In the genomic region with DNA sequence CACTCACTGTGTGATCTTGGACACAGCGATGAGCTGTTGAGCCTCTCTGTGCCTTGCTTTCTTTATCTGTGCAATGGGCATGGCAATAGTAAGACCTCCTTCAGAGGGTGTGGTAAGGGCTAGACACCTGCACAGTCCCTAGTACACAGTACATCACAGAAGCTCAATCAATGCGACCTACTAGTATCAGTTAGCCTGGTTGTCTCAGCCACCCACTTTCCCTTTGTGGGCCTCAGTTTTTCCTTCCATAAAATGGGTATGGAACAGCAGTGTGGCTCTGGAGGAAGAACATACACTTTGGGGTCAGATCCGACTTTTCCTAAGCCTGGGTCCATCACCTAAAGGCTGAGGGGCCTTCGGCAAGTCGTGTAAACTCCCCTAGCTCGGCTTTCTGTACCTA, we compare ENCODE assay signal across 3 cellular contexts.
TF ChIP-seq lines count a peak whose summit lies in the region.

No MANE protein-coding gene starts in this region.

TF ChIP-seq in A549, 52 proteins besides CTCF, POLR2A, EP300 and RAD21:
- peak; percentile 57; the same call in 1 of the 2 replicates for TF ChIP-seq KDM1A (IDR thresholded peaks at IDR 0.05; ENCODE audit: low read depth)
- no peak for TF ChIP-seq CBX8 (IDR thresholded peaks at IDR 0.05)

TF ChIP-seq in GM23338, 12 proteins besides CTCF, POLR2A, EP300 and RAD21 (continues in another document):
- TF ChIP-seq POLR2AphosphoS5 (IDR thresholded peaks at IDR 0.05; ENCODE audit: low read depth) (no peak), STAT1 (IDR thresholded peaks at IDR 0.05; ENCODE audit: unreplicated experiment) (no peak), NANOG (IDR thresholded peaks at IDR 0.05; ENCODE audit: borderline replicate concordance) (no peak), ZNF114 (CRISPR knock-in tag; IDR thresholded peaks at IDR 0.05) (no peak), JUNB (IDR thresholded peaks at IDR 0.05; ENCODE audit: unreplicated experiment) (no peak), EZH2phosphoT487 (IDR thresholded peaks at IDR 0.05; ENCODE audit: unreplicated experiment) (no peak)
- TF ChIP-seq, protein P1, sequence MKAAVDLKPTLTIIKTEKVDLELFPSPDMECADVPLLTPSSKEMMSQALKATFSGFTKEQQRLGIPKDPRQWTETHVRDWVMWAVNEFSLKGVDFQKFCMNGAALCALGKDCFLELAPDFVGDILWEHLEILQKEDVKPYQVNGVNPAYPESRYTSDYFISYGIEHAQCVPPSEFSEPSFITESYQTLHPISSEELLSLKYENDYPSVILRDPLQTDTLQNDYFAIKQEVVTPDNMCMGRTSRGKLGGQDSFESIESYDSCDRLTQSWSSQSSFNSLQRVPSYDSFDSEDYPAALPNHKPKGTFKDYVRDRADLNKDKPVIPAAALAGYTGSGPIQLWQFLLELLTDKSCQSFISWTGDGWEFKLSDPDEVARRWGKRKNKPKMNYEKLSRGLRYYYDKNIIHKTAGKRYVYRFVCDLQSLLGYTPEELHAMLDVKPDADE (IDR thresholded peaks at IDR 0.05): no peak
- TF ChIP-seq, protein P2, sequence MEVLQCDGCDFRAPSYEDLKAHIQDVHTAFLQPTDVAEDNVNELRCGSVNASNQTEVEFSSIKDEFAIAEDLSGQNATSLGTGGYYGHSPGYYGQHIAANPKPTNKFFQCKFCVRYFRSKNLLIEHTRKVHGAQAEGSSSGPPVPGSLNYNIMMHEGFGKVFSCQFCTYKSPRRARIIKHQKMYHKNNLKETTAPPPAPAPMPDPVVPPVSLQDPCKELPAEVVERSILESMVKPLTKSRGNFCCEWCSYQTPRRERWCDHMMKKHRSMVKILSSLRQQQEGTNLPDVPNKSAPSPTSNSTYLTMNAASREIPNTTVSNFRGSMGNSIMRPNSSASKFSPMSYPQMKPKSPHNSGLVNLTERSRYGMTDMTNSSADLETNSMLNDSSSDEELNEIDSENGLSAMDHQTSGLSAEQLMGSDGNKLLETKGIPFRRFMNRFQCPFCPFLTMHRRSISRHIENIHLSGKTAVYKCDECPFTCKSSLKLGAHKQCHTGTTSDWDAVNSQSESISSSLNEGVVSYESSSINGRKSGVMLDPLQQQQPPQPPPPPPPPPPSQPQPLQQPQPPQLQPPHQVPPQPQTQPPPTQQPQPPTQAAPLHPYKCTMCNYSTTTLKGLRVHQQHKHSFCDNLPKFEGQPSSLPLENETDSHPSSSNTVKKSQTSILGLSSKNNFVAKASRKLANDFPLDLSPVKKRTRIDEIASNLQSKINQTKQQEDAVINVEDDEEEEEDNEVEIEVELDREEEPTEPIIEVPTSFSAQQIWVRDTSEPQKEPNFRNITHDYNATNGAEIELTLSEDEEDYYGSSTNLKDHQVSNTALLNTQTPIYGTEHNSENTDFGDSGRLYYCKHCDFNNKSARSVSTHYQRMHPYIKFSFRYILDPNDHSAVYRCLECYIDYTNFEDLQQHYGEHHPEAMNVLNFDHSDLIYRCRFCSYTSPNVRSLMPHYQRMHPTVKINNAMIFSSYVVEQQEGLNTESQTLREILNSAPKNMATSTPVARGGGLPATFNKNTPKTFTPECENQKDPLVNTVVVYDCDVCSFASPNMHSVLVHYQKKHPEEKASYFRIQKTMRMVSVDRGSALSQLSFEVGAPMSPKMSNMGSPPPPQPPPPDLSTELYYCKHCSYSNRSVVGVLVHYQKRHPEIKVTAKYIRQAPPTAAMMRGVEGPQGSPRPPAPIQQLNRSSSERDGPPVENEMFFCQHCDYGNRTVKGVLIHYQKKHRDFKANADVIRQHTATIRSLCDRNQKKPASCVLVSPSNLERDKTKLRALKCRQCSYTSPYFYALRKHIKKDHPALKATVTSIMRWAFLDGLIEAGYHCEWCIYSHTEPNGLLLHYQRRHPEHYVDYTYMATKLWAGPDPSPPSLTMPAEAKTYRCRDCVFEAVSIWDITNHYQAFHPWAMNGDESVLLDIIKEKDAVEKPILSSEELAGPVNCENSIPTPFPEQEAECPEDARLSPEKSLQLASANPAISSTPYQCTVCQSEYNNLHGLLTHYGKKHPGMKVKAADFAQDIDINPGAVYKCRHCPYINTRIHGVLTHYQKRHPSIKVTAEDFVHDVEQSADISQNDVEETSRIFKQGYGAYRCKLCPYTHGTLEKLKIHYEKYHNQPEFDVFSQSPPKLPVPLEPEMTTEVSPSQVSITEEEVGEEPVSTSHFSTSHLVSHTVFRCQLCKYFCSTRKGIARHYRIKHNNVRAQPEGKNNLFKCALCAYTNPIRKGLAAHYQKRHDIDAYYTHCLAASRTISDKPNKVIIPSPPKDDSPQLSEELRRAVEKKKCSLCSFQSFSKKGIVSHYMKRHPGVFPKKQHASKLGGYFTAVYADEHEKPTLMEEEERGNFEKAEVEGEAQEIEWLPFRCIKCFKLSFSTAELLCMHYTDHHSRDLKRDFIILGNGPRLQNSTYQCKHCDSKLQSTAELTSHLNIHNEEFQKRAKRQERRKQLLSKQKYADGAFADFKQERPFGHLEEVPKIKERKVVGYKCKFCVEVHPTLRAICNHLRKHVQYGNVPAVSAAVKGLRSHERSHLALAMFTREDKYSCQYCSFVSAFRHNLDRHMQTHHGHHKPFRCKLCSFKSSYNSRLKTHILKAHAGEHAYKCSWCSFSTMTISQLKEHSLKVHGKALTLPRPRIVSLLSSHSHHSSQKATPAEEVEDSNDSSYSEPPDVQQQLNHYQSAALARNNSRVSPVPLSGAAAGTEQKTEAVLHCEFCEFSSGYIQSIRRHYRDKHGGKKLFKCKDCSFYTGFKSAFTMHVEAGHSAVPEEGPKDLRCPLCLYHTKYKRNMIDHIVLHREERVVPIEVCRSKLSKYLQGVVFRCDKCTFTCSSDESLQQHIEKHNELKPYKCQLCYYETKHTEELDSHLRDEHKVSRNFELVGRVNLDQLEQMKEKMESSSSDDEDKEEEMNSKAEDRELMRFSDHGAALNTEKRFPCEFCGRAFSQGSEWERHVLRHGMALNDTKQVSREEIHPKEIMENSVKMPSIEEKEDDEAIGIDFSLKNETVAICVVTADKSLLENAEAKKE (CRISPR knock-in tag; IDR thresholded peaks at IDR 0.05): no peak
- TF ChIP-seq, protein P3, sequence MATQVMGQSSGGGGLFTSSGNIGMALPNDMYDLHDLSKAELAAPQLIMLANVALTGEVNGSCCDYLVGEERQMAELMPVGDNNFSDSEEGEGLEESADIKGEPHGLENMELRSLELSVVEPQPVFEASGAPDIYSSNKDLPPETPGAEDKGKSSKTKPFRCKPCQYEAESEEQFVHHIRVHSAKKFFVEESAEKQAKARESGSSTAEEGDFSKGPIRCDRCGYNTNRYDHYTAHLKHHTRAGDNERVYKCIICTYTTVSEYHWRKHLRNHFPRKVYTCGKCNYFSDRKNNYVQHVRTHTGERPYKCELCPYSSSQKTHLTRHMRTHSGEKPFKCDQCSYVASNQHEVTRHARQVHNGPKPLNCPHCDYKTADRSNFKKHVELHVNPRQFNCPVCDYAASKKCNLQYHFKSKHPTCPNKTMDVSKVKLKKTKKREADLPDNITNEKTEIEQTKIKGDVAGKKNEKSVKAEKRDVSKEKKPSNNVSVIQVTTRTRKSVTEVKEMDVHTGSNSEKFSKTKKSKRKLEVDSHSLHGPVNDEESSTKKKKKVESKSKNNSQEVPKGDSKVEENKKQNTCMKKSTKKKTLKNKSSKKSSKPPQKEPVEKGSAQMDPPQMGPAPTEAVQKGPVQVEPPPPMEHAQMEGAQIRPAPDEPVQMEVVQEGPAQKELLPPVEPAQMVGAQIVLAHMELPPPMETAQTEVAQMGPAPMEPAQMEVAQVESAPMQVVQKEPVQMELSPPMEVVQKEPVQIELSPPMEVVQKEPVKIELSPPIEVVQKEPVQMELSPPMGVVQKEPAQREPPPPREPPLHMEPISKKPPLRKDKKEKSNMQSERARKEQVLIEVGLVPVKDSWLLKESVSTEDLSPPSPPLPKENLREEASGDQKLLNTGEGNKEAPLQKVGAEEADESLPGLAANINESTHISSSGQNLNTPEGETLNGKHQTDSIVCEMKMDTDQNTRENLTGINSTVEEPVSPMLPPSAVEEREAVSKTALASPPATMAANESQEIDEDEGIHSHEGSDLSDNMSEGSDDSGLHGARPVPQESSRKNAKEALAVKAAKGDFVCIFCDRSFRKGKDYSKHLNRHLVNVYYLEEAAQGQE (IDR thresholded peaks at IDR 0.05; ENCODE audit: unreplicated experiment): no peak

TF ChIP-seq in K562, 482 proteins besides CTCF, POLR2A, EP300 and RAD21:
- peak; percentile 86 for TF ChIP-seq SMARCA5 (IDR thresholded peaks at IDR 0.05)
- TF ChIP-seq HDAC2 (IDR thresholded peaks at IDR 0.05): peak; percentile 74; the same call in 1 of the 2 replicates
- TF ChIP-seq XRCC5 (IDR thresholded peaks at IDR 0.05; ENCODE audit: low read depth, low read length): no peak
- TF ChIP-seq ZNF175 (CRISPR knock-in tag; IDR thresholded peaks at IDR 0.05; ENCODE audit: low read depth): no peak
- TF ChIP-seq KDM1A (IDR thresholded peaks at IDR 0.05): peak; percentile 79 to 83
- TF ChIP-seq ADNP (tag; IDR thresholded peaks at IDR 0.05): peak; percentile 85
- TF ChIP-seq, protein P4, sequence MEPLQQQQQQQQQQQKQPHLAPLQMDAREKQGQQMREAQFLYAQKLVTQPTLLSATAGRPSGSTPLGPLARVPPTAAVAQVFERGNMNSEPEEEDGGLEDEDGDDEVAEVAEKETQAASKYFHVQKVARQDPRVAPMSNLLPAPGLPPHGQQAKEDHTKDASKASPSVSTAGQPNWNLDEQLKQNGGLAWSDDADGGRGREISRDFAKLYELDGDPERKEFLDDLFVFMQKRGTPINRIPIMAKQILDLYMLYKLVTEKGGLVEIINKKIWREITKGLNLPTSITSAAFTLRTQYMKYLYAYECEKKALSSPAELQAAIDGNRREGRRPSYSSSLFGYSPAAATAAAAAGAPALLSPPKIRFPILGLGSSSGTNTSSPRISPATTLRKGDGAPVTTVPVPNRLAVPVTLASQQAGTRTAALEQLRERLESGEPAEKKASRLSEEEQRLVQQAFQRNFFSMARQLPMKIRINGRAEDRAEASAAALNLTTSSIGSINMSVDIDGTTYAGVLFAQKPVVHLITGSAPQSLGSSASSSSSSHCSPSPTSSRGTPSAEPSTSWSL (CRISPR knock-in tag; IDR thresholded peaks at IDR 0.05; ENCODE audit: borderline replicate concordance): no peak
- peak; percentile 93 for TF ChIP-seq BCOR (IDR thresholded peaks at IDR 0.05)
- TF ChIP-seq RBM25 (IDR thresholded peaks at IDR 0.05; ENCODE audit: low read depth, low read length, severe bottlenecking): peak; percentile 80
- TF ChIP-seq, protein P5, sequence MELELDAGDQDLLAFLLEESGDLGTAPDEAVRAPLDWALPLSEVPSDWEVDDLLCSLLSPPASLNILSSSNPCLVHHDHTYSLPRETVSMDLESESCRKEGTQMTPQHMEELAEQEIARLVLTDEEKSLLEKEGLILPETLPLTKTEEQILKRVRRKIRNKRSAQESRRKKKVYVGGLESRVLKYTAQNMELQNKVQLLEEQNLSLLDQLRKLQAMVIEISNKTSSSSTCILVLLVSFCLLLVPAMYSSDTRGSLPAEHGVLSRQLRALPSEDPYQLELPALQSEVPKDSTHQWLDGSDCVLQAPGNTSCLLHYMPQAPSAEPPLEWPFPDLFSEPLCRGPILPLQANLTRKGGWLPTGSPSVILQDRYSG (tag; conservative IDR thresholded peaks at IDR 0.05; ENCODE audit: low read depth): no peak
- TF ChIP-seq, protein P6, sequence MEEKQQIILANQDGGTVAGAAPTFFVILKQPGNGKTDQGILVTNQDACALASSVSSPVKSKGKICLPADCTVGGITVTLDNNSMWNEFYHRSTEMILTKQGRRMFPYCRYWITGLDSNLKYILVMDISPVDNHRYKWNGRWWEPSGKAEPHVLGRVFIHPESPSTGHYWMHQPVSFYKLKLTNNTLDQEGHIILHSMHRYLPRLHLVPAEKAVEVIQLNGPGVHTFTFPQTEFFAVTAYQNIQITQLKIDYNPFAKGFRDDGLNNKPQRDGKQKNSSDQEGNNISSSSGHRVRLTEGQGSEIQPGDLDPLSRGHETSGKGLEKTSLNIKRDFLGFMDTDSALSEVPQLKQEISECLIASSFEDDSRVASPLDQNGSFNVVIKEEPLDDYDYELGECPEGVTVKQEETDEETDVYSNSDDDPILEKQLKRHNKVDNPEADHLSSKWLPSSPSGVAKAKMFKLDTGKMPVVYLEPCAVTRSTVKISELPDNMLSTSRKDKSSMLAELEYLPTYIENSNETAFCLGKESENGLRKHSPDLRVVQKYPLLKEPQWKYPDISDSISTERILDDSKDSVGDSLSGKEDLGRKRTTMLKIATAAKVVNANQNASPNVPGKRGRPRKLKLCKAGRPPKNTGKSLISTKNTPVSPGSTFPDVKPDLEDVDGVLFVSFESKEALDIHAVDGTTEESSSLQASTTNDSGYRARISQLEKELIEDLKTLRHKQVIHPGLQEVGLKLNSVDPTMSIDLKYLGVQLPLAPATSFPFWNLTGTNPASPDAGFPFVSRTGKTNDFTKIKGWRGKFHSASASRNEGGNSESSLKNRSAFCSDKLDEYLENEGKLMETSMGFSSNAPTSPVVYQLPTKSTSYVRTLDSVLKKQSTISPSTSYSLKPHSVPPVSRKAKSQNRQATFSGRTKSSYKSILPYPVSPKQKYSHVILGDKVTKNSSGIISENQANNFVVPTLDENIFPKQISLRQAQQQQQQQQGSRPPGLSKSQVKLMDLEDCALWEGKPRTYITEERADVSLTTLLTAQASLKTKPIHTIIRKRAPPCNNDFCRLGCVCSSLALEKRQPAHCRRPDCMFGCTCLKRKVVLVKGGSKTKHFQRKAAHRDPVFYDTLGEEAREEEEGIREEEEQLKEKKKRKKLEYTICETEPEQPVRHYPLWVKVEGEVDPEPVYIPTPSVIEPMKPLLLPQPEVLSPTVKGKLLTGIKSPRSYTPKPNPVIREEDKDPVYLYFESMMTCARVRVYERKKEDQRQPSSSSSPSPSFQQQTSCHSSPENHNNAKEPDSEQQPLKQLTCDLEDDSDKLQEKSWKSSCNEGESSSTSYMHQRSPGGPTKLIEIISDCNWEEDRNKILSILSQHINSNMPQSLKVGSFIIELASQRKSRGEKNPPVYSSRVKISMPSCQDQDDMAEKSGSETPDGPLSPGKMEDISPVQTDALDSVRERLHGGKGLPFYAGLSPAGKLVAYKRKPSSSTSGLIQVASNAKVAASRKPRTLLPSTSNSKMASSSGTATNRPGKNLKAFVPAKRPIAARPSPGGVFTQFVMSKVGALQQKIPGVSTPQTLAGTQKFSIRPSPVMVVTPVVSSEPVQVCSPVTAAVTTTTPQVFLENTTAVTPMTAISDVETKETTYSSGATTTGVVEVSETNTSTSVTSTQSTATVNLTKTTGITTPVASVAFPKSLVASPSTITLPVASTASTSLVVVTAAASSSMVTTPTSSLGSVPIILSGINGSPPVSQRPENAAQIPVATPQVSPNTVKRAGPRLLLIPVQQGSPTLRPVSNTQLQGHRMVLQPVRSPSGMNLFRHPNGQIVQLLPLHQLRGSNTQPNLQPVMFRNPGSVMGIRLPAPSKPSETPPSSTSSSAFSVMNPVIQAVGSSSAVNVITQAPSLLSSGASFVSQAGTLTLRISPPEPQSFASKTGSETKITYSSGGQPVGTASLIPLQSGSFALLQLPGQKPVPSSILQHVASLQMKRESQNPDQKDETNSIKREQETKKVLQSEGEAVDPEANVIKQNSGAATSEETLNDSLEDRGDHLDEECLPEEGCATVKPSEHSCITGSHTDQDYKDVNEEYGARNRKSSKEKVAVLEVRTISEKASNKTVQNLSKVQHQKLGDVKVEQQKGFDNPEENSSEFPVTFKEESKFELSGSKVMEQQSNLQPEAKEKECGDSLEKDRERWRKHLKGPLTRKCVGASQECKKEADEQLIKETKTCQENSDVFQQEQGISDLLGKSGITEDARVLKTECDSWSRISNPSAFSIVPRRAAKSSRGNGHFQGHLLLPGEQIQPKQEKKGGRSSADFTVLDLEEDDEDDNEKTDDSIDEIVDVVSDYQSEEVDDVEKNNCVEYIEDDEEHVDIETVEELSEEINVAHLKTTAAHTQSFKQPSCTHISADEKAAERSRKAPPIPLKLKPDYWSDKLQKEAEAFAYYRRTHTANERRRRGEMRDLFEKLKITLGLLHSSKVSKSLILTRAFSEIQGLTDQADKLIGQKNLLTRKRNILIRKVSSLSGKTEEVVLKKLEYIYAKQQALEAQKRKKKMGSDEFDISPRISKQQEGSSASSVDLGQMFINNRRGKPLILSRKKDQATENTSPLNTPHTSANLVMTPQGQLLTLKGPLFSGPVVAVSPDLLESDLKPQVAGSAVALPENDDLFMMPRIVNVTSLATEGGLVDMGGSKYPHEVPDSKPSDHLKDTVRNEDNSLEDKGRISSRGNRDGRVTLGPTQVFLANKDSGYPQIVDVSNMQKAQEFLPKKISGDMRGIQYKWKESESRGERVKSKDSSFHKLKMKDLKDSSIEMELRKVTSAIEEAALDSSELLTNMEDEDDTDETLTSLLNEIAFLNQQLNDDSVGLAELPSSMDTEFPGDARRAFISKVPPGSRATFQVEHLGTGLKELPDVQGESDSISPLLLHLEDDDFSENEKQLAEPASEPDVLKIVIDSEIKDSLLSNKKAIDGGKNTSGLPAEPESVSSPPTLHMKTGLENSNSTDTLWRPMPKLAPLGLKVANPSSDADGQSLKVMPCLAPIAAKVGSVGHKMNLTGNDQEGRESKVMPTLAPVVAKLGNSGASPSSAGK (IDR thresholded peaks at IDR 0.05): no peak
